8 cellular contexts compared by ENCODE assay signal in the genomic region with DNA sequence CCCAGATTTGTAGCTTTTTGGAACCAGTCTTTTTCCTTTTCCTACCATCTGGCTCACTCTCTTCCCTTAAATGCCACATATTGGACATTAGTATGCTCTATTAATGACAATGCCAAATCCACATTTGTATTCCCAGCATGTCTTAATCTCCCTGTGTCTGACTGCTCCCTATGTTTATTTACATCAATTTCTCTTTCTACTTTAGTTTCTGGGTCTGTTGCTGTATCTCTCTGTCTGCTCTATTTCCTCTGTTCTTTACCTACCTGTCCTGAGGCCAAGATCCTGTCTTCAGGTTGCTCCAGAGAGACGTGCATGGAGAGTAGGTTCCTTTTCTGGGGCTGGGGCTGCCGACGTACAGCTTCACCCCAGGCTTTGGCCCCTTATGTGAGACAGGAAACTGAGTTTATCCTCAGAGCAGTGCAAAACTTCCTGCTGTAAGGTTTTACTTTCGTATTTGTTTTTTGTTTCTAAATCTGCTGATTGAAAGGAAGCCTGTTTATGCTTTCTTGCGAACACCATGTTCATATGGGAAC. TPM values are rescaled to one million over a fixed set of nuclear protein-coding genes. Genes with fewer than 3 reads are reported as not detected.
A peak's percentile ranks its signal among the peaks of the same experiment; 100 is the strongest.
DNase-seq lines count a peak whose midpoint lies in the region; ATAC-seq and TF ChIP-seq lines count a peak whose summit lies in the region.

No MANE protein-coding gene starts in this region.

- H3K4me3 ChIP-seq in mucosa of stomach (ENCODE audit: low read length) = peak overlapping the region; percentile 45
- no peak overlapping the region for H3K4me3 ChIP-seq in PC-9

- peak; percentile 81 for ATAC-seq in CD4-positive, alpha-beta T cell (ENCODE audit: poor library complexity)
- ATAC-seq in GM19452 (IDR thresholded peaks at IDR 0.05; ENCODE audit: unreplicated experiment) = peak; percentile 83
- ATAC-seq in HG03520 (IDR thresholded peaks at IDR 0.05; ENCODE audit: unreplicated experiment) = peak; percentile 78

- H3K27ac ChIP-seq in CD4-positive, alpha-beta T cell (ENCODE audit: low read depth, low read length) = peak overlapping the region; percentile 93
- no peak overlapping the region for H3K27ac ChIP-seq in PC-9

- H3K4me1 Mint-ChIP-seq in CD4-positive, alpha-beta T cell (ENCODE audit: low read depth) = peaks cover 40% of the 10 kb centered on the region
- H3K4me1 Mint-ChIP-seq in activated T-helper 2 cell treated with anti-CD3 and anti-CD28 coated beads, Interferon-gamma antibody, Interleukin-2, Interleukin-4, amounts not matched to agents 10 μg/mL and 5 μg/mL and 100 μg/mL, durations not matched to agents 14 hours and 24 hours and 36 hours (ENCODE audit: low read depth) = peaks cover 24% of the 10 kb centered on the region

- no peak overlapping the region for H2AFZ ChIP-seq in PC-9

- POLR2A ChIA-PET in CD4-positive, alpha-beta T cell (lab: Charles Lee) = interaction anchor here (1.1 to 4.3 kb wide), 14 partner anchors 10 to 356 kb away, joined by 3 to 81 read pairs (median 7); partner anchors contain the start of genes MRPL17, SMPD1, TAF10 and TPP1
- POLR2A ChIA-PET in PC-9 (lab: Charles Lee; ENCODE audit: unreplicated experiment) = no interaction called here

- H3K27ac Mint-ChIP-seq in CD4-positive, alpha-beta T cell = no peak overlapping the region
- no peak overlapping the region for H3K27ac Mint-ChIP-seq in activated T-helper 2 cell treated with anti-CD3 and anti-CD28 coated beads, Interferon-gamma antibody, Interleukin-2, Interleukin-4, amounts not matched to agents 10 μg/mL and 5 μg/mL and 100 μg/mL, durations not matched to agents 14 hours and 24 hours and 36 hours

- H3K36me3 Mint-ChIP-seq in CD4-positive, alpha-beta T cell (ENCODE audit: low read depth) = peaks cover 20% of the 10 kb centered on the region
- H3K36me3 Mint-ChIP-seq in activated T-helper 2 cell treated with anti-CD3 and anti-CD28 coated beads, Interferon-gamma antibody, Interleukin-2, Interleukin-4, amounts not matched to agents 10 μg/mL and 5 μg/mL and 100 μg/mL, durations not matched to agents 14 hours and 24 hours and 36 hours (ENCODE audit: low read depth) = peaks cover 17% of the 10 kb centered on the region

- DNase-seq in CD4-positive, alpha-beta T cell = peak in 9 of 10 experiments; percentile 19 to 52 (median 37)
- peak; percentile 49 for DNase-seq in activated T-helper 2 cell treated with anti-CD3 and anti-CD28 coated beads, Interferon-gamma antibody, Interleukin-2, Interleukin-4, amounts not matched to agents 10 μg/mL and 5 μg/mL and 100 μg/mL, durations not matched to agents 14 hours and 24 hours and 36 hours (ENCODE audit: low spot score)
- no peak for DNase-seq in H4 (ENCODE audit: low spot score)
- DNase-seq in PC-9 = no peak
- DNase-seq in NCI-H1105 (lab: John Stamatoyannopoulos, UW) = no peak

- no peaks in the 10 kb centered on the region for H3K79me2 ChIP-seq in PC-9 (ENCODE audit: low read depth)

- H3K4me1 ChIP-seq in mucosa of stomach (ENCODE audit: control insufficient read depth, insufficient read depth, low read length) = no peaks in the 10 kb centered on the region
- H3K4me1 ChIP-seq in PC-9 (replicated peaks; ENCODE audit: insufficient read depth) = no peaks in the 10 kb centered on the region

- no peaks in the 10 kb centered on the region for H3K27me3 ChIP-seq in CD4-positive, alpha-beta T cell (ENCODE audit: control insufficient read depth, insufficient read depth, low read length)
- H3K27me3 ChIP-seq in mucosa of stomach (ENCODE audit: control insufficient read depth, insufficient read depth, low read length) (no peaks in the 10 kb centered on the region), PC-9 (ENCODE audit: insufficient read depth, low read depth) (no peaks in the 10 kb centered on the region)

- TF ChIP-seq CTCF in CD4-positive, alpha-beta T cell (IDR thresholded peaks at IDR 0.05) = no peak
- TF ChIP-seq CTCF in PC-9 (conservative IDR thresholded peaks at IDR 0.05) = no peak

- H3K4me2 ChIP-seq in PC-9 = no peak overlapping the region

- peak overlapping the region; percentile 65 for H3K9ac ChIP-seq in mucosa of stomach (ENCODE audit: low read length)

- H3K9me2 ChIP-seq in PC-9 (ENCODE audit: insufficient read depth) = no peaks in the 10 kb centered on the region

- no peak overlapping the region for H3K4me3 Mint-ChIP-seq in CD4-positive, alpha-beta T cell
- H3K4me3 Mint-ChIP-seq in activated T-helper 2 cell treated with anti-CD3 and anti-CD28 coated beads, Interferon-gamma antibody, Interleukin-2, Interleukin-4, amounts not matched to agents 10 μg/mL and 5 μg/mL and 100 μg/mL, durations not matched to agents 14 hours and 24 hours and 36 hours (ENCODE audit: low read depth) = no peak overlapping the region

- H3K27me3 Mint-ChIP-seq in CD4-positive, alpha-beta T cell = no peaks in the 10 kb centered on the region
- H3K27me3 Mint-ChIP-seq in activated T-helper 2 cell treated with anti-CD3 and anti-CD28 coated beads, Interferon-gamma antibody, Interleukin-2, Interleukin-4, amounts not matched to agents 10 μg/mL and 5 μg/mL and 100 μg/mL, durations not matched to agents 14 hours and 24 hours and 36 hours (ENCODE audit: low read depth) = no peaks in the 10 kb centered on the region

- intact Hi-C loops in CD4-positive, alpha-beta T cell (cut with DNase I, micrococcal nuclease) = loop anchor here (1.0 to 10.0 kb wide), 3 partner anchors 8 to 1051 kb away; no protein-coding TSS in a partner anchor
- intact Hi-C loops in activated T-helper 2 cell treated with anti-CD3 and anti-CD28 coated beads, Interferon-gamma antibody, Interleukin-2, Interleukin-4, amounts not matched to agents 10 μg/mL and 5 μg/mL and 100 μg/mL, durations not matched to agents 14 hours and 24 hours and 36 hours (cut with micrococcal nuclease) = loop anchor here (2.0 to 5.0 kb wide), 3 partner anchors 64 to 181 kb away; partner anchors contain the start of genes MRPL17 and ZNF215
- intact Hi-C loops in PC-9 (cut with micrococcal nuclease; ENCODE audit: unreplicated experiment) = no loop called here

- H3K36me3 ChIP-seq in mucosa of stomach (ENCODE audit: control insufficient read depth, insufficient read depth, low read length) = no peaks in the 10 kb centered on the region
- no peaks in the 10 kb centered on the region for H3K36me3 ChIP-seq in PC-9 (ENCODE audit: low read depth)

- H4K20me1 ChIP-seq in PC-9 (ENCODE audit: insufficient read depth) = no peaks in the 10 kb centered on the region

- BruUV-seq in PC-9 (replicated peaks; lab: Mats Ljungman, UMichigan) = no TSS peak

- CTCF ChIA-PET in CD4-positive, alpha-beta T cell (lab: Charles Lee) = interaction anchor here (1.2 to 5.8 kb wide), 10 partner anchors 8 to 367 kb away, joined by 3 to 39 read pairs (median 10); partner anchors contain the start of gene MRPL17
- CTCF ChIA-PET in PC-9 (lab: Charles Lee) = no interaction called here

- no peaks in the 10 kb centered on the region for H3K9me3 ChIP-seq in CD4-positive, alpha-beta T cell (ENCODE audit: control insufficient read depth, low read length)
- H3K9me3 ChIP-seq in mucosa of stomach (ENCODE audit: control insufficient read depth, low read length) = no peaks in the 10 kb centered on the region
- no peaks in the 10 kb centered on the region for H3K9me3 ChIP-seq in PC-9 (ENCODE audit: insufficient read depth, low read depth)

- H3F3A ChIP-seq in PC-9 (ENCODE audit: insufficient read depth, low read depth) = no peaks in the 10 kb centered on the region

- no peaks in the 10 kb centered on the region for H3K9me3 Mint-ChIP-seq in CD4-positive, alpha-beta T cell
- no peaks in the 10 kb centered on the region for H3K9me3 Mint-ChIP-seq in activated T-helper 2 cell treated with anti-CD3 and anti-CD28 coated beads, Interferon-gamma antibody, Interleukin-2, Interleukin-4, amounts not matched to agents 10 μg/mL and 5 μg/mL and 100 μg/mL, durations not matched to agents 14 hours and 24 hours and 36 hours

RNA-seq across cellular contexts. Expression of gene OR2AG2, which starts 25.6 kb away (rescaled TPM):
- total RNA-seq in CD4-positive, alpha-beta T cell = under 1 TPM in 1 of 2 experiments, not detected in 1; 0.06 TPM
- 0.34 and 0.60 TPM in 2 replicates for total RNA-seq in activated T-helper 2 cell treated with anti-CD3 and anti-CD28 coated beads, Interferon-gamma antibody, Interleukin-2, Interleukin-4, amounts not matched to agents 10 μg/mL and 5 μg/mL and 100 μg/mL, durations not matched to agents 14 hours and 24 hours and 36 hours
- 0.06 and 0.84 TPM in 2 replicates for total RNA-seq in H4 (2014; rRNA removed; shearing (Covaris generic))
- total RNA-seq in PC-9 (2021) = 0.11 and 0.25 TPM in 2 replicates

RNA-seq across cellular contexts. Expression of gene OR2AG1, which starts 36.7 kb away (rescaled TPM):
- not detected for total RNA-seq in CD4-positive, alpha-beta T cell
- not detected in 2 replicates for total RNA-seq in activated T-helper 2 cell treated with anti-CD3 and anti-CD28 coated beads, Interferon-gamma antibody, Interleukin-2, Interleukin-4, amounts not matched to agents 10 μg/mL and 5 μg/mL and 100 μg/mL, durations not matched to agents 14 hours and 24 hours and 36 hours
- total RNA-seq in H4 (2014; rRNA removed; shearing (Covaris generic)) = not detected in 2 replicates
- not detected in 2 replicates for total RNA-seq in PC-9 (2021)

RNA-seq across cellular contexts. Expression of gene OR6A2, which starts 53.3 kb away (rescaled TPM):
- total RNA-seq in CD4-positive, alpha-beta T cell = not detected
- 0.32 and 0.53 TPM in 2 replicates for total RNA-seq in activated T-helper 2 cell treated with anti-CD3 and anti-CD28 coated beads, Interferon-gamma antibody, Interleukin-2, Interleukin-4, amounts not matched to agents 10 μg/mL and 5 μg/mL and 100 μg/mL, durations not matched to agents 14 hours and 24 hours and 36 hours
- total RNA-seq in H4 (2014; rRNA removed; shearing (Covaris generic)) = 0.43 TPM in 1 of 2 replicates, not detected in the other
- 0.48 TPM in 1 of 2 replicates, not detected in the other for total RNA-seq in PC-9 (2021)

Comparison
In these comparisons a context has a peak if more than half of its experiments do, and no peak if none do; other contexts are left out.
1. DNase-seq: peak in CD4-positive, alpha-beta T cell (9 of 10) and activated T-helper 2 cell treated with anti-CD3 and anti-CD28 coated beads, Interferon-gamma antibody, Interleukin-2, Interleukin-4, amounts not matched to agents 10 μg/mL and 5 μg/mL and 100 μg/mL, durations not matched to agents 14 hours and 24 hours and 36 hours (single experiment); none in H4 (single experiment), PC-9 (0 of 2) and NCI-H1105 (single experiment).
2. Peak in every context shown above with its lines, with median percentiles within 50 percentile points of each other: ATAC-seq.